ENCODE assay signal across 1 cellular context in the genomic region with DNA sequence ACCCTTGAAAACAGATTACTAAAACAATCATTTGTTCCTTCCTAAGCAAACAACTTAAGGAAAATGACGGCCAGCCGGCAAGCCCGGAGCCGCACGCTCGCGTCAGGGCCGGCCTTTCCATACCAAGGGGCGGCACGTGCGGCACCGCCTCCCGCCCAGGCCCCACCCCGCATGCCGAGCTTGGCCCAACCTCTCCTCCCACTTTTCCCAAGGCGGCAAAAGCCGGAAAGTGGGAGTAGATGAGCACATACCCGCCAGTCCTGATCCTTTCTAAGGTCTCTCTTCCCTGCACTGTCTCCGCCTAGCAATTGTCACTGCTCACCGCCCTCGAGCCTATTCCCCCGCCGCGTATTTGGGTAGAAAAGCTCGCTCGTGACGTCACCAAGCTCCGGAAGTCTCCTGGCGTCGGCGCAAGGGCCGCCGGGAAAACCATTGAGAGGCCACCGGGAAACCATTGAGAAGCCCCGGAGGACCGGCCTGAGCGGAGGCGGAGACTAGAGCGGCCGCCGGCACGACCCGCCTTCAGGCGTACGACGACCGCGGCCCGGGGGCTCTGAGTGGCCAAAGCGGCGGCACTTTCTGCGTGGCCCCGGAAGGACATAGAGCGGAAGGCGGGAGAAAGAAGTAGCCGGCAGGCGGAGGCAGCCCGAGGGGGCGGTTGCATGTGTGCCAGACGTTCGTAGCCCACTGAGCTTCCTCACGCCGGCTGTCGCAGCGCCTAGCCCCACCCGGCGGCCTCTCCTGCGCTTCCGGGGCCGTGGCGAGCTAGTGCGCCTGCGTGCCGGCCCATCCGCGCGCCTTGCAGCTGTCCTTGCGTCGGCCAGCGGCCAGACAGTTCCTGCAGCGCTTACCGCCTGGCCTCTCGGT.
TF ChIP-seq lines count a peak whose summit lies in the region.

A gene with protein sequence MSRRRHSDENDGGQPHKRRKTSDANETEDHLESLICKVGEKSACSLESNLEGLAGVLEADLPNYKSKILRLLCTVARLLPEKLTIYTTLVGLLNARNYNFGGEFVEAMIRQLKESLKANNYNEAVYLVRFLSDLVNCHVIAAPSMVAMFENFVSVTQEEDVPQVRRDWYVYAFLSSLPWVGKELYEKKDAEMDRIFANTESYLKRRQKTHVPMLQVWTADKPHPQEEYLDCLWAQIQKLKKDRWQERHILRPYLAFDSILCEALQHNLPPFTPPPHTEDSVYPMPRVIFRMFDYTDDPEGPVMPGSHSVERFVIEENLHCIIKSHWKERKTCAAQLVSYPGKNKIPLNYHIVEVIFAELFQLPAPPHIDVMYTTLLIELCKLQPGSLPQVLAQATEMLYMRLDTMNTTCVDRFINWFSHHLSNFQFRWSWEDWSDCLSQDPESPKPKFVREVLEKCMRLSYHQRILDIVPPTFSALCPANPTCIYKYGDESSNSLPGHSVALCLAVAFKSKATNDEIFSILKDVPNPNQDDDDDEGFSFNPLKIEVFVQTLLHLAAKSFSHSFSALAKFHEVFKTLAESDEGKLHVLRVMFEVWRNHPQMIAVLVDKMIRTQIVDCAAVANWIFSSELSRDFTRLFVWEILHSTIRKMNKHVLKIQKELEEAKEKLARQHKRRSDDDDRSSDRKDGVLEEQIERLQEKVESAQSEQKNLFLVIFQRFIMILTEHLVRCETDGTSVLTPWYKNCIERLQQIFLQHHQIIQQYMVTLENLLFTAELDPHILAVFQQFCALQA (plus strand): TSS at position 830 of the 867 bp plus-strand sequence. CDS start 61 bp downstream, outside the sequence.
A gene (minus strand): TSS at position 377 of the 867 bp plus-strand sequence. CDS start 5,806 bp downstream, outside the sequence.

TF ChIP-seq in K562, 482 proteins besides CTCF, POLR2A, EP300 and RAD21 (continued from another document and continues in another):
- TF ChIP-seq, protein P1, sequence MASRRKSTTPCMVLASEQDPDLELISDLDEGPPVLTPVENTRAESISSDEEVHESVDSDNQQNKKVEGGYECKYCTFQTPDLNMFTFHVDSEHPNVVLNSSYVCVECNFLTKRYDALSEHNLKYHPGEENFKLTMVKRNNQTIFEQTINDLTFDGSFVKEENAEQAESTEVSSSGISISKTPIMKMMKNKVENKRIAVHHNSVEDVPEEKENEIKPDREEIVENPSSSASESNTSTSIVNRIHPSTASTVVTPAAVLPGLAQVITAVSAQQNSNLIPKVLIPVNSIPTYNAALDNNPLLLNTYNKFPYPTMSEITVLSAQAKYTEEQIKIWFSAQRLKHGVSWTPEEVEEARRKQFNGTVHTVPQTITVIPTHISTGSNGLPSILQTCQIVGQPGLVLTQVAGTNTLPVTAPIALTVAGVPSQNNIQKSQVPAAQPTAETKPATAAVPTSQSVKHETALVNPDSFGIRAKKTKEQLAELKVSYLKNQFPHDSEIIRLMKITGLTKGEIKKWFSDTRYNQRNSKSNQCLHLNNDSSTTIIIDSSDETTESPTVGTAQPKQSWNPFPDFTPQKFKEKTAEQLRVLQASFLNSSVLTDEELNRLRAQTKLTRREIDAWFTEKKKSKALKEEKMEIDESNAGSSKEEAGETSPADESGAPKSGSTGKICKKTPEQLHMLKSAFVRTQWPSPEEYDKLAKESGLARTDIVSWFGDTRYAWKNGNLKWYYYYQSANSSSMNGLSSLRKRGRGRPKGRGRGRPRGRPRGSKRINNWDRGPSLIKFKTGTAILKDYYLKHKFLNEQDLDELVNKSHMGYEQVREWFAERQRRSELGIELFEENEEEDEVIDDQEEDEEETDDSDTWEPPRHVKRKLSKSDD (conservative IDR thresholded peaks at IDR 0.05; ENCODE audit: low read length) = no peak
- TF ChIP-seq ZBTB17 (CRISPR knock-in tag; IDR thresholded peaks at IDR 0.05) (peak; percentile 51; the same call in 1 of the 2 replicates), NFATC3 (IDR thresholded peaks at IDR 0.05) (0 out of 2 replicates have a peak, but pooled peaks have one; percentile 47), SMAD4 (CRISPR knock-in tag; conservative IDR thresholded peaks at IDR 0.05) (peak; percentile 83), GABPA (tag; conservative IDR thresholded peaks at IDR 0.05; ENCODE audit: low read depth) (peak; percentile 97), NRF1 (conservative IDR thresholded peaks at IDR 0.05 in 1 of 2, IDR thresholded peaks at IDR 0.05 in 1 of 2) (peak; percentile 94 to 95), MED1 (CRISPR knock-in tag; IDR thresholded peaks at IDR 0.05; ENCODE audit: borderline replicate concordance) (no peak), SMARCC2 (IDR thresholded peaks at IDR 0.05; ENCODE audit: low read depth) (no peak; the same call in 1 of the 2 replicates), KAT2B (IDR thresholded peaks at IDR 0.05; ENCODE audit: low read depth, low read length) (no peak)
- TF ChIP-seq, protein P2, sequence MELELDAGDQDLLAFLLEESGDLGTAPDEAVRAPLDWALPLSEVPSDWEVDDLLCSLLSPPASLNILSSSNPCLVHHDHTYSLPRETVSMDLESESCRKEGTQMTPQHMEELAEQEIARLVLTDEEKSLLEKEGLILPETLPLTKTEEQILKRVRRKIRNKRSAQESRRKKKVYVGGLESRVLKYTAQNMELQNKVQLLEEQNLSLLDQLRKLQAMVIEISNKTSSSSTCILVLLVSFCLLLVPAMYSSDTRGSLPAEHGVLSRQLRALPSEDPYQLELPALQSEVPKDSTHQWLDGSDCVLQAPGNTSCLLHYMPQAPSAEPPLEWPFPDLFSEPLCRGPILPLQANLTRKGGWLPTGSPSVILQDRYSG (tag; conservative IDR thresholded peaks at IDR 0.05; ENCODE audit: low read depth) = no peak
- TF ChIP-seq, protein P3, sequence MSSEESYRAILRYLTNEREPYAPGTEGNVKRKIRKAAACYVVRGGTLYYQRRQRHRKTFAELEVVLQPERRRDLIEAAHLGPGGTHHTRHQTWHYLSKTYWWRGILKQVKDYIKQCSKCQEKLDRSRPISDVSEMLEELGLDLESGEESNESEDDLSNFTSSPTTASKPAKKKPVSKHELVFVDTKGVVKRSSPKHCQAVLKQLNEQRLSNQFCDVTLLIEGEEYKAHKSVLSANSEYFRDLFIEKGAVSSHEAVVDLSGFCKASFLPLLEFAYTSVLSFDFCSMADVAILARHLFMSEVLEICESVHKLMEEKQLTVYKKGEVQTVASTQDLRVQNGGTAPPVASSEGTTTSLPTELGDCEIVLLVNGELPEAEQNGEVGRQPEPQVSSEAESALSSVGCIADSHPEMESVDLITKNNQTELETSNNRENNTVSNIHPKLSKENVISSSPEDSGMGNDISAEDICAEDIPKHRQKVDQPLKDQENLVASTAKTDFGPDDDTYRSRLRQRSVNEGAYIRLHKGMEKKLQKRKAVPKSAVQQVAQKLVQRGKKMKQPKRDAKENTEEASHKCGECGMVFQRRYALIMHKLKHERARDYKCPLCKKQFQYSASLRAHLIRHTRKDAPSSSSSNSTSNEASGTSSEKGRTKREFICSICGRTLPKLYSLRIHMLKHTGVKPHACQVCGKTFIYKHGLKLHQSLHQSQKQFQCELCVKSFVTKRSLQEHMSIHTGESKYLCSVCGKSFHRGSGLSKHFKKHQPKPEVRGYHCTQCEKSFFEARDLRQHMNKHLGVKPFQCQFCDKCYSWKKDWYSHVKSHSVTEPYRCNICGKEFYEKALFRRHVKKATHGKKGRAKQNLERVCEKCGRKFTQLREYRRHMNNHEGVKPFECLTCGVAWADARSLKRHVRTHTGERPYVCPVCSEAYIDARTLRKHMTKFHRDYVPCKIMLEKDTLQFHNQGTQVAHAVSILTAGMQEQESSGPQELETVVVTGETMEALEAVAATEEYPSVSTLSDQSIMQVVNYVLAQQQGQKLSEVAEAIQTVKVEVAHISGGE (CRISPR knock-in tag; IDR thresholded peaks at IDR 0.05) = peak in 1 of 3 experiments; percentile 60; a peak in 2 of 6 replicates
- TF ChIP-seq, protein P4, sequence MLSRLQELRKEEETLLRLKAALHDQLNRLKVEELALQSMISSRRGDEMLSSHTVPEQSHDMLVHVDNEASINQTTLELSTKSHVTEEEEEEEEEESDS (CRISPR knock-in tag; IDR thresholded peaks at IDR 0.05) = no peak
- TF ChIP-seq, protein P5, sequence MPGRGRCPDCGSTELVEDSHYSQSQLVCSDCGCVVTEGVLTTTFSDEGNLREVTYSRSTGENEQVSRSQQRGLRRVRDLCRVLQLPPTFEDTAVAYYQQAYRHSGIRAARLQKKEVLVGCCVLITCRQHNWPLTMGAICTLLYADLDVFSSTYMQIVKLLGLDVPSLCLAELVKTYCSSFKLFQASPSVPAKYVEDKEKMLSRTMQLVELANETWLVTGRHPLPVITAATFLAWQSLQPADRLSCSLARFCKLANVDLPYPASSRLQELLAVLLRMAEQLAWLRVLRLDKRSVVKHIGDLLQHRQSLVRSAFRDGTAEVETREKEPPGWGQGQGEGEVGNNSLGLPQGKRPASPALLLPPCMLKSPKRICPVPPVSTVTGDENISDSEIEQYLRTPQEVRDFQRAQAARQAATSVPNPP (IDR thresholded peaks at IDR 0.05; ENCODE audit: borderline replicate concordance, insufficient read depth, insufficient read length) = no peak
- TF ChIP-seq, protein P6, sequence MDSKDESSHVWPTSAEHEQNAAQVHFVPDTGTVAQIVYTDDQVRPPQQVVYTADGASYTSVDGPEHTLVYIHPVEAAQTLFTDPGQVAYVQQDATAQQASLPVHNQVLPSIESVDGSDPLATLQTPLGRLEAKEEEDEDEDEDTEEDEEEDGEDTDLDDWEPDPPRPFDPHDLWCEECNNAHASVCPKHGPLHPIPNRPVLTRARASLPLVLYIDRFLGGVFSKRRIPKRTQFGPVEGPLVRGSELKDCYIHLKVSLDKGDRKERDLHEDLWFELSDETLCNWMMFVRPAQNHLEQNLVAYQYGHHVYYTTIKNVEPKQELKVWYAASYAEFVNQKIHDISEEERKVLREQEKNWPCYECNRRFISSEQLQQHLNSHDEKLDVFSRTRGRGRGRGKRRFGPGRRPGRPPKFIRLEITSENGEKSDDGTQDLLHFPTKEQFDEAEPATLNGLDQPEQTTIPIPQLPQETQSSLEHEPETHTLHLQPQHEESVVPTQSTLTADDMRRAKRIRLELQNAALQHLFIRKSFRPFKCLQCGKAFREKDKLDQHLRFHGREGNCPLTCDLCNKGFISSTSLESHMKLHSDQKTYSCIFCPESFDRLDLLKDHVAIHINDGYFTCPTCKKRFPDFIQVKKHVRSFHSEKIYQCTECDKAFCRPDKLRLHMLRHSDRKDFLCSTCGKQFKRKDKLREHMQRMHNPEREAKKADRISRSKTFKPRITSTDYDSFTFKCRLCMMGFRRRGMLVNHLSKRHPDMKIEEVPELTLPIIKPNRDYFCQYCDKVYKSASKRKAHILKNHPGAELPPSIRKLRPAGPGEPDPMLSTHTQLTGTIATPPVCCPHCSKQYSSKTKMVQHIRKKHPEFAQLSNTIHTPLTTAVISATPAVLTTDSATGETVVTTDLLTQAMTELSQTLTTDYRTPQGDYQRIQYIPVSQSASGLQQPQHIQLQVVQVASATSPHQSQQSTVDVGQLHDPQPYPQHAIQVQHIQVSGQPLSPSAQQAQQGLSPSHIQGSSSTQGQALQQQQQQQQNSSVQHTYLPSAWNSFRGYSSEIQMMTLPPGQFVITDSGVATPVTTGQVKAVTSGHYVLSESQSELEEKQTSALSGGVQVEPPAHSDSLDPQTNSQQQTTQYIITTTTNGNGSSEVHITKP (IDR thresholded peaks at IDR 0.05; ENCODE audit: partially characterized antibody) = peak; percentile 82
- TF ChIP-seq, protein P7, sequence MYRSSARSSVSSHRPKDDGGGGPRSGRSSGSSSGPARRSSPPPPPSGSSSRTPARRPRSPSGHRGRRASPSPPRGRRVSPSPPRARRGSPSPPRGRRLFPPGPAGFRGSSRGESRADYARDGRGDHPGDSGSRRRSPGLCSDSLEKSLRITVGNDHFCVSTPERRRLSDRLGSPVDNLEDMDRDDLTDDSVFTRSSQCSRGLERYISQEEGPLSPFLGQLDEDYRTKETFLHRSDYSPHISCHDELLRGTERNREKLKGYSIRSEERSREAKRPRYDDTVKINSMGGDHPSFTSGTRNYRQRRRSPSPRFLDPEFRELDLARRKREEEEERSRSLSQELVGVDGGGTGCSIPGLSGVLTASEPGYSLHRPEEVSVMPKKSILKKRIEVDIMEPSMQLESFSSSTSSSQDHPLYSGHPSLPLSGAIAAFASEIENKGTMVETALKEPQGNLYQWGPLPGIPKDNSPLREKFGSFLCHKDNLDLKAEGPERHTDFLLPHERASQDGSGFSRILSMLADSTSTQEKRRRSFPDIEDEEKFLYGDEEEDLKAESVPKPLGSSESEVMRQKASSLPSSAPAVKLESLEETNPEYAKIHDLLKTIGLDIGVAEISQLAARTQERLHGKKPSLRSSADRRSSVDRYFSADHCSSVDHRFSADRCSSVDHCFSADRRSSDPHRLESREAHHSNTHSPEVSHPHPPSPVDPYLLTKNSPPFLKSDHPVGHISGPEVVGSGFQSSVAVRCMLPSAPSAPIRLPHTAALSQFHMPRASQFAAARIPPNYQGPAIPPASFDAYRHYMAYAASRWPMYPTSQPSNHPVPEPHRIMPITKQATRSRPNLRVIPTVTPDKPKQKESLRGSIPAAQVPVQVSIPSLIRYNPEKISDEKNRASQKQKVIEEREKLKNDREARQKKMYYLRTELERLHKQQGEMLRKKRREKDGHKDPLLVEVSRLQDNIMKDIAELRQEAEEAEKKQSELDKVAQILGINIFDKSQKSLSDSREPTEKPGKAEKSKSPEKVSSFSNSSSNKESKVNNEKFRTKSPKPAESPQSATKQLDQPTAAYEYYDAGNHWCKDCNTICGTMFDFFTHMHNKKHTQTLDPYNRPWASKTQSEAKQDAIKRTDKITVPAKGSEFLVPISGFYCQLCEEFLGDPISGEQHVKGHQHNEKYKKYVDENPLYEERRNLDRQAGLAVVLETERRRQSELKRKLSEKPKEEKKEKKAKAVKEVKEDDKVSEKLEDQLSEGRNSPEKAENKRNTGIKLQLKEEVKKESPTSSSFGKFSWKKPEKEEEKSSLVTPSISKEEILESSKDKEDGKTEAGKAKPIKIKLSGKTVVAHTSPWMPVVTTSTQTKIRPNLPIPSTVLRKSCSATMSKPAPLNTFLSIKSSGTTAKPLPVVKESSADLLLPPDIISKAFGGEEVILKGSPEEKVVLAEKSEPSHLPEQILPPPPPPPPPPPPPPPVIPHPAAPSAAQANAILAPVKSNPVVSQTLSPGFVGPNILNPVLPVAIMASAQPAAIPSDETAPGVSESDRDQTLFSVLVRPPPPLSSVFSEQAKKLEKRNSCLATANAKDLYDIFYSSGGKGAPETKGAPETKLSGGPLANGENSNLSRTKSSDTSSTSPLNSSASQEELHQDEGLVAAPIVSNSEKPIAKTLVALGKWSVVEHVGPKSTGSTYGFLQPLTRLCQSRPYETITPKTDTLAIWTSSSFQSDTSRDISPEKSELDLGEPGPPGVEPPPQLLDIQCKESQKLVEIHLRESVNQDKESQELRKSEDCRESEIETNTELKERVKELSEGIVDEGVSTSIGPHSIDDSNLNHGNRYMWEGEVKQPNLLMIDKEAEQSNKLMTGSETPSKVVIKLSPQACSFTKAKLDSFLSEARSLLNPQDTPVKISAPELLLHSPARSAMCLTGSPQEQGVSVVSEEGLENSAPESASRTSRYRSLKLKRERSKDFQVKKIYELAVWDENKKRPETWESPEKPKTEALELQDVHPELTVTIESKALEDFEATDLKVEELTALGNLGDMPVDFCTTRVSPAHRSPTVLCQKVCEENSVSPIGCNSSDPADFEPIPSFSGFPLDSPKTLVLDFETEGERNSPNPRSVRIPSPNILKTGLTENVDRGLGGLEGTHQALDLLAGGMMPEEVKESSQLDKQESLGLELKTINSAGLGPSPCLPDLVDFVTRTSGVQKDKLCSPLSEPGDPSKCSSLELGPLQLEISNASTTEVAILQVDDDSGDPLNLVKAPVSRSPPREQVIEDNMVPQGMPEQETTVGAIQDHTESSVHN (IDR thresholded peaks at IDR 0.05; ENCODE audit: borderline replicate concordance in 1 of 2, low read depth in 1 of 2) = peak in 1 of 2 experiments; percentile 45; a peak in 2 of 4 replicates
- TF ChIP-seq, protein P8, sequence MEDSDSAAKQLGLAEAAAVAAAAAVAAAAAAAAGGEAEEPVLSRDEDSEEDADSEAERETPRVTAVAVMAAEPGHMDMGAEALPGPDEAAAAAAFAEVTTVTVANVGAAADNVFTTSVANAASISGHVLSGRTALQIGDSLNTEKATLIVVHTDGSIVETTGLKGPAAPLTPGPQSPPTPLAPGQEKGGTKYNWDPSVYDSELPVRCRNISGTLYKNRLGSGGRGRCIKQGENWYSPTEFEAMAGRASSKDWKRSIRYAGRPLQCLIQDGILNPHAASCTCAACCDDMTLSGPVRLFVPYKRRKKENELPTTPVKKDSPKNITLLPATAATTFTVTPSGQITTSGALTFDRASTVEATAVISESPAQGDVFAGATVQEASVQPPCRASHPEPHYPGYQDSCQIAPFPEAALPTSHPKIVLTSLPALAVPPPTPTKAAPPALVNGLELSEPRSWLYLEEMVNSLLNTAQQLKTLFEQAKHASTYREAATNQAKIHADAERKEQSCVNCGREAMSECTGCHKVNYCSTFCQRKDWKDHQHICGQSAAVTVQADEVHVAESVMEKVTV (CRISPR knock-in tag; IDR thresholded peaks at IDR 0.05) = no peak
